In the genomic region with DNA sequence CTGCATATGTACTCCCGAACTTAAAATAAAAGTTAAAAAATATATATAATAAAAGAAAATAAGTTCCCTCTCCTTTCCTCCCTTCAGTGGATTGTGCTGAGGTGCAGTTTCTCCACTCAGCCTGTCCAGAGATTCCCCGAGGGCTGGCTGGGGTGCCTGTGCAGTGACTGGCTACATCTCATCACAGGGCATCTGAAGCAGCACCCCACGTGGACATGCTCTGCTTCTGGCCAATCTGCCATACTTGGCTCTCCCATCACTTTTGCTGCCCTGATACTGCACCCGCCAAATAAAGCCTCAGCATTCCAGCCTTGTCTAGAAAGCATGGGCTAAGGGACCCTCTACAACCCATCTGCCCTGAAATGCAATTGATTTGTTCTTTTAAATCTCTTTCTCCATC, we compare ENCODE assay signal across 14 cellular contexts.
"Had no signal": no experiment of that assay in that cellular context is flagged by ENCODE, and none has a peak within 500 bp of the region (broad histone marks: within the 10 kb centered on the region; RNA-seq: fewer than 3 reads in every experiment).

No MANE protein-coding gene starts in this region.

- H3K27me3 ChIP-seq: SJCRH30 had no signal

- H3K27ac ChIP-seq: KMS-11, PC-9, SJCRH30, SK-N-MC had no signal

- H3K9me3 ChIP-seq: SJCRH30 had no signal

- DNase-seq: MM.1S, NCI-H1092, NCI-H1105, NCI-H1417 treated with DMSO at 0.1 percent for 48 hours, NCI-H187 treated with DMSO at 0.1 percent for 48 hours, NCI-H2029, NCI-H2227 treated with DMSO at 0.1 percent for 48 hours, NCI-H510A treated with DMSO at 0.1 percent for 48 hours, NCI-H524 treated with DMSO at 0.1 percent for 48 hours, NCI-H774 had no signal

- H3K4me3 ChIP-seq: PC-9, SJCRH30, SK-N-MC had no signal

- H3K36me3 ChIP-seq: SJCRH30 had no signal
